Comparison of ENCODE assay signal across 8 cellular contexts in the genomic region with DNA sequence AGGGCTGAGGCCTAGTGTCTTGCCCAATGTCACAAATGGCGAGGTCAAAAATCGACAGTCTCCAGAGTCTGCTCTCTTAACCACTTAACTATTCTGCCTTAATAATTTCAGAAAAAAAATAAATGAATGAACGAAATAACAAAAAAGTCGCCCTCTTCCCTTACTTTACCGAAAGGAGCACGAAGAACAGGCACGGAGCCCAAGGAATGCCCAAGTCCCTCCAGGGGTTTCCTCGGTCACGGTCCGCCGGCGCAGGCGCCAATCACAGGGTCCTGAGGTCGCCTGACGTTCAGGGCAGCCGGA. TPM values are rescaled to one million over a fixed set of nuclear protein-coding genes. Genes with fewer than 3 reads are reported as not detected.
DNase-seq lines count a peak whose midpoint lies in the region; ATAC-seq and TF ChIP-seq lines count a peak whose summit lies in the region.

No MANE protein-coding gene starts in this region.

- no peak for TF ChIP-seq CTCF in GM12875 (IDR thresholded peaks at IDR 0.05; ENCODE audit: borderline replicate concordance, insufficient read depth, low read depth, low read length)

- H3K4me1 Mint-ChIP-seq in activated naive CD8-positive, alpha-beta T cell treated with anti-CD3 and anti-CD28 coated beads for 36 hours, result peaks cover 37% of the 10 kb centered on the region
- H3K4me1 Mint-ChIP-seq in stimulated activated naive CD8-positive, alpha-beta T cell treated with anti-CD3 and anti-CD28 coated beads, Interleukin-15, amount 100 ng/mL, for 72 hours, result peaks cover 46% of the 10 kb centered on the region

- peak; percentile 54 for ATAC-seq in HG03064 (IDR thresholded peaks at IDR 0.05; ENCODE audit: low read depth, unreplicated experiment)
- ATAC-seq in stimulated activated naive CD8-positive, alpha-beta T cell treated with anti-CD3 and anti-CD28 coated beads, Interleukin-15, amount 100 ng/mL, for 72 hours, result peak; percentile 85
- no peak for ATAC-seq in GM21515 (IDR thresholded peaks at IDR 0.05; ENCODE audit: unreplicated experiment)
- no peak for ATAC-seq in GM19455 (IDR thresholded peaks at IDR 0.05; ENCODE audit: unreplicated experiment)

- no peaks in the 10 kb centered on the region for H3K27me3 Mint-ChIP-seq in activated naive CD8-positive, alpha-beta T cell treated with anti-CD3 and anti-CD28 coated beads for 36 hours
- no peaks in the 10 kb centered on the region for H3K27me3 Mint-ChIP-seq in stimulated activated naive CD8-positive, alpha-beta T cell treated with anti-CD3 and anti-CD28 coated beads, Interleukin-15, amount 100 ng/mL, for 72 hours

- H3K36me3 Mint-ChIP-seq in activated naive CD8-positive, alpha-beta T cell treated with anti-CD3 and anti-CD28 coated beads for 36 hours, result peaks cover 14% of the 10 kb centered on the region

- DNase-seq in activated naive CD8-positive, alpha-beta T cell treated with anti-CD3 and anti-CD28 coated beads for 36 hours, result no peak
- DNase-seq in stimulated activated naive CD8-positive, alpha-beta T cell treated with anti-CD3 and anti-CD28 coated beads, Interleukin-15, amount 100 ng/mL, for 72 hours, result no peak
- no peak for DNase-seq in NCI-H345 treated with DMSO at 0.1 percent for 48 hours (lab: John Stamatoyannopoulos, UW; ENCODE audit: unreplicated experiment)

- H3K27ac Mint-ChIP-seq in activated naive CD8-positive, alpha-beta T cell treated with anti-CD3 and anti-CD28 coated beads for 36 hours, result peak overlapping the region; percentile 100
- H3K27ac Mint-ChIP-seq in stimulated activated naive CD8-positive, alpha-beta T cell treated with anti-CD3 and anti-CD28 coated beads, Interleukin-15, amount 100 ng/mL, for 72 hours, result peak overlapping the region; percentile 99 to 100

- H3K9me3 Mint-ChIP-seq in activated naive CD8-positive, alpha-beta T cell treated with anti-CD3 and anti-CD28 coated beads for 36 hours, result no peaks in the 10 kb centered on the region
- no peaks in the 10 kb centered on the region for H3K9me3 Mint-ChIP-seq in stimulated activated naive CD8-positive, alpha-beta T cell treated with anti-CD3 and anti-CD28 coated beads, Interleukin-15, amount 100 ng/mL, for 72 hours

- no peaks in the 10 kb centered on the region for H3K9me3 ChIP-seq in iPS-18c (ENCODE audit: control insufficient read depth, insufficient read depth, low read length)

- peak overlapping the region; percentile 100 for H3K4me3 Mint-ChIP-seq in activated naive CD8-positive, alpha-beta T cell treated with anti-CD3 and anti-CD28 coated beads for 36 hours
- H3K4me3 Mint-ChIP-seq in stimulated activated naive CD8-positive, alpha-beta T cell treated with anti-CD3 and anti-CD28 coated beads, Interleukin-15, amount 100 ng/mL, for 72 hours, result peak overlapping the region; percentile 99

- H3K4me3 ChIP-seq in GM12875 (ENCODE audit: low read depth, low read length), result peak overlapping the region; percentile 56
- H3K4me3 ChIP-seq in iPS-18c (ENCODE audit: insufficient read depth, low read depth, low read length), result peak overlapping the region; percentile 64

RNA-seq across cellular contexts. Expression of a gene that starts 0.3 kb away (rescaled TPM):
- 10 to 100 TPM; 26.2 to 26.6 TPM for total RNA-seq in activated naive CD8-positive, alpha-beta T cell treated with anti-CD3 and anti-CD28 coated beads for 36 hours

RNA-seq across cellular contexts. Expression of a gene that starts 0.6 kb away (rescaled TPM):
- total RNA-seq in activated naive CD8-positive, alpha-beta T cell treated with anti-CD3 and anti-CD28 coated beads for 36 hours, result 10 to 100 TPM; 25.5 to 26.6 TPM

RNA-seq across cellular contexts. Expression of a gene that starts 34.3 kb away (rescaled TPM):
- 10 to 100 TPM; 49.9 to 50.6 TPM for total RNA-seq in activated naive CD8-positive, alpha-beta T cell treated with anti-CD3 and anti-CD28 coated beads for 36 hours

RNA-seq across cellular contexts. Expression of a gene that starts 34.3 kb away (rescaled TPM):
- total RNA-seq in activated naive CD8-positive, alpha-beta T cell treated with anti-CD3 and anti-CD28 coated beads for 36 hours, result under 1 TPM; 0.60 to 0.68 TPM

Comparison
In these comparisons a context has a peak if more than half of its experiments do, and no peak if none do; other contexts are left out.
1. ATAC-seq: peak in HG03064 (single experiment) and stimulated activated naive CD8-positive, alpha-beta T cell treated with anti-CD3 and anti-CD28 coated beads, Interleukin-15, amount 100 ng/mL, for 72 hours (single experiment); none in GM21515 (single experiment) and GM19455 (single experiment).